1 cellular context compared by ENCODE assay signal in genomic region chr2:141455211-141455826, GRCh38.
TF ChIP-seq lines count a peak whose summit lies in the region.

No MANE protein-coding gene starts in this region.

TF ChIP-seq in SK-N-SH treated with all-trans-retinoic acid at 6 μM for 48 hours, 23 proteins besides CTCF, POLR2A, EP300 and RAD21 (continued from another document):
- TF ChIP-seq ISL1 (CRISPR knock-in tag; IDR thresholded peaks at IDR 0.05): peak; percentile 65
- TF ChIP-seq CSDC2 (CRISPR knock-in tag; IDR thresholded peaks at IDR 0.05): no peak
